In genomic region chrX:112672788-112673560, GRCh38 we compare ENCODE assay signal across 1 cellular context.
TF ChIP-seq lines count a peak whose summit lies in the region.

No MANE protein-coding gene starts in this region.

TF ChIP-seq in GM23338, 12 proteins besides CTCF, POLR2A, EP300 and RAD21 (continued from another document):
- TF ChIP-seq, protein P1, sequence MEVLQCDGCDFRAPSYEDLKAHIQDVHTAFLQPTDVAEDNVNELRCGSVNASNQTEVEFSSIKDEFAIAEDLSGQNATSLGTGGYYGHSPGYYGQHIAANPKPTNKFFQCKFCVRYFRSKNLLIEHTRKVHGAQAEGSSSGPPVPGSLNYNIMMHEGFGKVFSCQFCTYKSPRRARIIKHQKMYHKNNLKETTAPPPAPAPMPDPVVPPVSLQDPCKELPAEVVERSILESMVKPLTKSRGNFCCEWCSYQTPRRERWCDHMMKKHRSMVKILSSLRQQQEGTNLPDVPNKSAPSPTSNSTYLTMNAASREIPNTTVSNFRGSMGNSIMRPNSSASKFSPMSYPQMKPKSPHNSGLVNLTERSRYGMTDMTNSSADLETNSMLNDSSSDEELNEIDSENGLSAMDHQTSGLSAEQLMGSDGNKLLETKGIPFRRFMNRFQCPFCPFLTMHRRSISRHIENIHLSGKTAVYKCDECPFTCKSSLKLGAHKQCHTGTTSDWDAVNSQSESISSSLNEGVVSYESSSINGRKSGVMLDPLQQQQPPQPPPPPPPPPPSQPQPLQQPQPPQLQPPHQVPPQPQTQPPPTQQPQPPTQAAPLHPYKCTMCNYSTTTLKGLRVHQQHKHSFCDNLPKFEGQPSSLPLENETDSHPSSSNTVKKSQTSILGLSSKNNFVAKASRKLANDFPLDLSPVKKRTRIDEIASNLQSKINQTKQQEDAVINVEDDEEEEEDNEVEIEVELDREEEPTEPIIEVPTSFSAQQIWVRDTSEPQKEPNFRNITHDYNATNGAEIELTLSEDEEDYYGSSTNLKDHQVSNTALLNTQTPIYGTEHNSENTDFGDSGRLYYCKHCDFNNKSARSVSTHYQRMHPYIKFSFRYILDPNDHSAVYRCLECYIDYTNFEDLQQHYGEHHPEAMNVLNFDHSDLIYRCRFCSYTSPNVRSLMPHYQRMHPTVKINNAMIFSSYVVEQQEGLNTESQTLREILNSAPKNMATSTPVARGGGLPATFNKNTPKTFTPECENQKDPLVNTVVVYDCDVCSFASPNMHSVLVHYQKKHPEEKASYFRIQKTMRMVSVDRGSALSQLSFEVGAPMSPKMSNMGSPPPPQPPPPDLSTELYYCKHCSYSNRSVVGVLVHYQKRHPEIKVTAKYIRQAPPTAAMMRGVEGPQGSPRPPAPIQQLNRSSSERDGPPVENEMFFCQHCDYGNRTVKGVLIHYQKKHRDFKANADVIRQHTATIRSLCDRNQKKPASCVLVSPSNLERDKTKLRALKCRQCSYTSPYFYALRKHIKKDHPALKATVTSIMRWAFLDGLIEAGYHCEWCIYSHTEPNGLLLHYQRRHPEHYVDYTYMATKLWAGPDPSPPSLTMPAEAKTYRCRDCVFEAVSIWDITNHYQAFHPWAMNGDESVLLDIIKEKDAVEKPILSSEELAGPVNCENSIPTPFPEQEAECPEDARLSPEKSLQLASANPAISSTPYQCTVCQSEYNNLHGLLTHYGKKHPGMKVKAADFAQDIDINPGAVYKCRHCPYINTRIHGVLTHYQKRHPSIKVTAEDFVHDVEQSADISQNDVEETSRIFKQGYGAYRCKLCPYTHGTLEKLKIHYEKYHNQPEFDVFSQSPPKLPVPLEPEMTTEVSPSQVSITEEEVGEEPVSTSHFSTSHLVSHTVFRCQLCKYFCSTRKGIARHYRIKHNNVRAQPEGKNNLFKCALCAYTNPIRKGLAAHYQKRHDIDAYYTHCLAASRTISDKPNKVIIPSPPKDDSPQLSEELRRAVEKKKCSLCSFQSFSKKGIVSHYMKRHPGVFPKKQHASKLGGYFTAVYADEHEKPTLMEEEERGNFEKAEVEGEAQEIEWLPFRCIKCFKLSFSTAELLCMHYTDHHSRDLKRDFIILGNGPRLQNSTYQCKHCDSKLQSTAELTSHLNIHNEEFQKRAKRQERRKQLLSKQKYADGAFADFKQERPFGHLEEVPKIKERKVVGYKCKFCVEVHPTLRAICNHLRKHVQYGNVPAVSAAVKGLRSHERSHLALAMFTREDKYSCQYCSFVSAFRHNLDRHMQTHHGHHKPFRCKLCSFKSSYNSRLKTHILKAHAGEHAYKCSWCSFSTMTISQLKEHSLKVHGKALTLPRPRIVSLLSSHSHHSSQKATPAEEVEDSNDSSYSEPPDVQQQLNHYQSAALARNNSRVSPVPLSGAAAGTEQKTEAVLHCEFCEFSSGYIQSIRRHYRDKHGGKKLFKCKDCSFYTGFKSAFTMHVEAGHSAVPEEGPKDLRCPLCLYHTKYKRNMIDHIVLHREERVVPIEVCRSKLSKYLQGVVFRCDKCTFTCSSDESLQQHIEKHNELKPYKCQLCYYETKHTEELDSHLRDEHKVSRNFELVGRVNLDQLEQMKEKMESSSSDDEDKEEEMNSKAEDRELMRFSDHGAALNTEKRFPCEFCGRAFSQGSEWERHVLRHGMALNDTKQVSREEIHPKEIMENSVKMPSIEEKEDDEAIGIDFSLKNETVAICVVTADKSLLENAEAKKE (CRISPR knock-in tag; IDR thresholded peaks at IDR 0.05): no peak
- no peak for TF ChIP-seq JUNB (IDR thresholded peaks at IDR 0.05; ENCODE audit: unreplicated experiment)
- no peak for TF ChIP-seq ETS1 (IDR thresholded peaks at IDR 0.05)
- no peak for TF ChIP-seq EZH2phosphoT487 (IDR thresholded peaks at IDR 0.05; ENCODE audit: unreplicated experiment)
- no peak for TF ChIP-seq EZH2 (IDR thresholded peaks at IDR 0.05; ENCODE audit: low read depth, unreplicated experiment)
- TF ChIP-seq, protein P2, sequence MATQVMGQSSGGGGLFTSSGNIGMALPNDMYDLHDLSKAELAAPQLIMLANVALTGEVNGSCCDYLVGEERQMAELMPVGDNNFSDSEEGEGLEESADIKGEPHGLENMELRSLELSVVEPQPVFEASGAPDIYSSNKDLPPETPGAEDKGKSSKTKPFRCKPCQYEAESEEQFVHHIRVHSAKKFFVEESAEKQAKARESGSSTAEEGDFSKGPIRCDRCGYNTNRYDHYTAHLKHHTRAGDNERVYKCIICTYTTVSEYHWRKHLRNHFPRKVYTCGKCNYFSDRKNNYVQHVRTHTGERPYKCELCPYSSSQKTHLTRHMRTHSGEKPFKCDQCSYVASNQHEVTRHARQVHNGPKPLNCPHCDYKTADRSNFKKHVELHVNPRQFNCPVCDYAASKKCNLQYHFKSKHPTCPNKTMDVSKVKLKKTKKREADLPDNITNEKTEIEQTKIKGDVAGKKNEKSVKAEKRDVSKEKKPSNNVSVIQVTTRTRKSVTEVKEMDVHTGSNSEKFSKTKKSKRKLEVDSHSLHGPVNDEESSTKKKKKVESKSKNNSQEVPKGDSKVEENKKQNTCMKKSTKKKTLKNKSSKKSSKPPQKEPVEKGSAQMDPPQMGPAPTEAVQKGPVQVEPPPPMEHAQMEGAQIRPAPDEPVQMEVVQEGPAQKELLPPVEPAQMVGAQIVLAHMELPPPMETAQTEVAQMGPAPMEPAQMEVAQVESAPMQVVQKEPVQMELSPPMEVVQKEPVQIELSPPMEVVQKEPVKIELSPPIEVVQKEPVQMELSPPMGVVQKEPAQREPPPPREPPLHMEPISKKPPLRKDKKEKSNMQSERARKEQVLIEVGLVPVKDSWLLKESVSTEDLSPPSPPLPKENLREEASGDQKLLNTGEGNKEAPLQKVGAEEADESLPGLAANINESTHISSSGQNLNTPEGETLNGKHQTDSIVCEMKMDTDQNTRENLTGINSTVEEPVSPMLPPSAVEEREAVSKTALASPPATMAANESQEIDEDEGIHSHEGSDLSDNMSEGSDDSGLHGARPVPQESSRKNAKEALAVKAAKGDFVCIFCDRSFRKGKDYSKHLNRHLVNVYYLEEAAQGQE (IDR thresholded peaks at IDR 0.05; ENCODE audit: unreplicated experiment): no peak
- TF ChIP-seq STAT1 (IDR thresholded peaks at IDR 0.05; ENCODE audit: unreplicated experiment): no peak
